ENCODE assay signal across 23 cellular contexts in the genomic region with DNA sequence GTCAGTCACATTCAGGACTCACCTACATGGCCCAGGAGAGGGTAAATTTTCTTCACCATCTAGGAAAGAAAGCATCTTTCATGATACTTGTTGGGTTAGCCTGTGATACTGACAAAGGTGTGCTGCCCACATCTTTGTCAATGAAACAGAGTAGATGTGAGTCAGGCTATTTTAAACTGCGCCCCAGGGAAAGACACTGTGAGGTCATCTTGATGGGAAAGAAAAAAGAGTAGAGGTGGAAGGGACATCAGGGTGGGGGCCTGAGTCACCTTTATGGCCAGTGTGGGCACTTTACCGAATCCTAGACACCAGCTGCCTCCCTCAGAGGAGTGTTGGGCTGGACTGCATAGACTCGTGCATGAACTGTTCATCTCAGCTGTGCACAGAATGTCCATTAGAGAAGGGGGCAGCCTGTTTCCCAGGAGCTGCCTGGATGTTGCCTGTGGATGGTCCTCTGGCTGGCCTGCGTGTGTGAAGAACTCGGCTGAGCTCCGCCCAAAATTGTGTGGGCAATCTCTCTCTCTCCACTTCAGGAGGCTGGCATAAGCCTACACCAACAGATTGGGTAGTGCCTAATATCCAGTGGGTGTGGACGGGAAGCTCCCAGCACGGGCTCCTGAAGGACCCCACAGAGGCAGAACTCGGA.
"Had no signal": no experiment of that assay in that cellular context is flagged by ENCODE, and none has a peak within 500 bp of the region (broad histone marks: within the 10 kb centered on the region; RNA-seq: fewer than 3 reads in every experiment).

No MANE protein-coding gene starts in this region.

- H3K27ac ChIP-seq: SJCRH30 had no signal

- ATAC-seq: HepG2, Right ventricle myocardium inferior, SK-N-SH treated with all-trans-retinoic acid at 6 μM for 48 hours had no signal

- DNase-seq: IMR-90, Kasumi-1, KG1, MG63, NCI-H1092, NCI-H1105 treated with DMSO at 0.1 percent for 48 hours, NCI-H1417 treated with DMSO at 0.1 percent for 48 hours, NCI-H146, NCI-H1694 treated with DMSO at 0.1 percent for 48 hours, NCI-H1930, NCI-H2081, NCI-H2171, NCI-H226, NCI-H446, NCI-H510A, NCI-H524 treated with DMSO at 0.1 percent for 48 hours, NCI-H69, NCI-H774, SHP77 treated with DMSO at 0.1 percent for 48 hours, SJCRH30 had no signal

- H3K4me3 ChIP-seq: MG63, SJCRH30 had no signal

- H3K4me1 ChIP-seq: SJCRH30 had no signal

- H3K27me3 ChIP-seq: MG63, SJCRH30 had no signal

- H3K36me3 ChIP-seq: MG63, SJCRH30 had no signal

- FAIRE-seq: HepG2 had no signal

- H3K9me3 ChIP-seq: MG63, SJCRH30 had no signal
